6 cellular contexts compared by ENCODE assay signal in genomic region chr22:42041784-42042183, GRCh38.
"Had no signal": no experiment of that assay in that cellular context is flagged by ENCODE, and none has a peak within 500 bp of the region (broad histone marks: within the 10 kb centered on the region; RNA-seq: fewer than 3 reads in every experiment).

No MANE protein-coding gene starts in this region.

- H3K4me3 ChIP-seq: GM12878 had no signal

- ATAC-seq: GM12878 had no signal

- DNase-seq: GDM1, GF-D8 had no signal

- FAIRE-seq: G401.6, GM12878, GM12891, GM12892 had no signal
